13 cellular contexts compared by ENCODE assay signal in genomic region chr7:22651534-22652243, GRCh38.
DNase-seq lines count a peak whose midpoint lies in the region; ATAC-seq and TF ChIP-seq lines count a peak whose summit lies in the region.
"Had no signal": no experiment of that assay in that cellular context is flagged by ENCODE, and none has a peak within 500 bp of the region (broad histone marks: within the 10 kb centered on the region; RNA-seq: fewer than 3 reads in every experiment).

No MANE protein-coding gene starts in this region.

- ATAC-seq in HG03135 (IDR thresholded peaks at IDR 0.05; ENCODE audit: unreplicated experiment) (no peak), psoas muscle (no peak)
- ATAC-seq: CD8-positive, alpha-beta T cell had no signal

- peaks cover under 1% of the 10 kb centered on the region for H3K9me3 ChIP-seq in psoas muscle

- no peaks in the 10 kb centered on the region for H3K4me1 ChIP-seq in psoas muscle

- H3K4me1 Mint-ChIP-seq in endothelial cell (ENCODE audit: unreplicated experiment) (peaks cover 29% of the 10 kb centered on the region), neural crest cell (peaks cover 21% of the 10 kb centered on the region)
- H3K4me1 Mint-ChIP-seq: IgD-negative memory B cell, memory B cell had no signal

- peaks cover 14% of the 10 kb centered on the region for H3K36me3 Mint-ChIP-seq in endothelial cell (ENCODE audit: low read depth, unreplicated experiment)
- peaks cover 10% of the 10 kb centered on the region for H3K36me3 Mint-ChIP-seq in neural crest cell (ENCODE audit: low read depth)
- H3K36me3 Mint-ChIP-seq: CD8-positive, alpha-beta T cell had no signal

- H3K27me3 ChIP-seq in psoas muscle (ENCODE audit: insufficient read depth in 3 of 3, low read length in 2 of 3) = no peaks in the 10 kb centered on the region

- peaks cover 13% of the 10 kb centered on the region for H3K9me3 Mint-ChIP-seq in endothelial cell (ENCODE audit: unreplicated experiment)
- H3K9me3 Mint-ChIP-seq in neural crest cell = peaks cover 22% of the 10 kb centered on the region

- intact Hi-C loops in psoas muscle (cut with DNase I) = no loop called here

- peaks cover 3% of the 10 kb centered on the region for H3K27me3 Mint-ChIP-seq in endothelial cell (ENCODE audit: unreplicated experiment)
- no peaks in the 10 kb centered on the region for H3K27me3 Mint-ChIP-seq in neural crest cell (ENCODE audit: low read depth)
- H3K27me3 Mint-ChIP-seq: IgD-negative memory B cell, memory B cell had no signal

- WGBS in psoas muscle, 3 donors = 60 to 64% (median 63%) methylated on average over 5 of the region's 5 CpGs

- H3K27ac ChIP-seq in caudate nucleus (ENCODE audit: low read depth, low read length) (no peak overlapping the region), psoas muscle (no peak overlapping the region)

- DNase-seq in GM03348 (ENCODE audit: low spot score) (peak; percentile 35), RPMI7951 (ENCODE audit: low read depth) (peak; percentile 97), endothelial cell (ENCODE audit: low spot score) (no peak), neural crest cell (ENCODE audit: low read depth, low spot score) (no peak), ureter (ENCODE audit: low spot score) (no peak), caudate nucleus (lab: John Stamatoyannopoulos, UW) (no peak), psoas muscle (no peak)
- DNase-seq: CD8-positive, alpha-beta T cell; effector memory CD4-positive, alpha-beta T cell; posterior cingulate gyrus had no signal

- TF ChIP-seq CTCF in endothelial cell (IDR thresholded peaks at IDR 0.05; ENCODE audit: unreplicated experiment) = no peak
- no peak for TF ChIP-seq CTCF in neural crest cell (conservative IDR thresholded peaks at IDR 0.05)
- no peak for TF ChIP-seq CTCF in psoas muscle (IDR thresholded peaks at IDR 0.05)

- H3K4me3 Mint-ChIP-seq in endothelial cell (ENCODE audit: unreplicated experiment) (no peak overlapping the region), neural crest cell (no peak overlapping the region)
- H3K4me3 Mint-ChIP-seq: CD8-positive, alpha-beta T cell; IgD-negative memory B cell; memory B cell had no signal

- H3K4me3 ChIP-seq in psoas muscle = no peak overlapping the region

- H3K27ac Mint-ChIP-seq in endothelial cell (ENCODE audit: unreplicated experiment) (peak overlapping the region; percentile 92), neural crest cell (ENCODE audit: unreplicated experiment) (peak overlapping the region; percentile 76)
- H3K27ac Mint-ChIP-seq: CD8-positive, alpha-beta T cell; IgD-negative memory B cell; memory B cell had no signal

- no peaks in the 10 kb centered on the region for H3K36me3 ChIP-seq in psoas muscle (ENCODE audit: insufficient read depth in 1 of 2, low read depth in 1 of 2)

Comparison
In these comparisons a context has a peak if more than half of its experiments do, and no peak if none do; other contexts are left out.
1. DNase-seq: peak in GM03348 (single experiment) and RPMI7951 (single experiment); none in endothelial cell (single experiment), neural crest cell (single experiment), ureter (single experiment), caudate nucleus (0 of 61) and psoas muscle (0 of 2).